ENCODE assay signal across 10 cellular contexts in genomic region chr6:42047220-42047590, GRCh38. TPM values are rescaled to one million over a fixed set of nuclear protein-coding genes. Genes with fewer than 3 reads are reported as not detected.
A peak's percentile ranks its signal among the peaks of the same experiment; 100 is the strongest.
DNase-seq lines count a peak whose midpoint lies in the region; ATAC-seq, FAIRE-seq and TF ChIP-seq lines count a peak whose summit lies in the region.
"Had no signal": no experiment of that assay in that cellular context is flagged by ENCODE, and none has a peak within 500 bp of the region (broad histone marks: within the 10 kb centered on the region; RNA-seq: fewer than 3 reads in every experiment).

No MANE protein-coding gene starts in this region.

- peaks cover 86% of the 10 kb centered on the region for H3K4me1 Mint-ChIP-seq in stimulated activated naive CD8-positive, alpha-beta T cell treated with anti-CD3 and anti-CD28 coated beads, Interleukin-15, Interleukin-2, amounts not matched to agents 100 ng/mL and 50 ng/mL, for 24 hours (ENCODE audit: low read depth)

- H3K27ac ChIP-seq in colonic mucosa: peak overlapping the region; percentile 81
- peak overlapping the region; percentile 98 for H3K27ac ChIP-seq in neutrophil

- H3K9ac ChIP-seq in colonic mucosa (ENCODE audit: low read depth in 2 of 2, low read length in 2 of 2): peak overlapping the region; percentile 36 to 86

- H3K27me3 ChIP-seq in colonic mucosa (no peaks in the 10 kb centered on the region), neutrophil (no peaks in the 10 kb centered on the region)

- no peaks in the 10 kb centered on the region for H3K27me3 Mint-ChIP-seq in stimulated activated naive CD8-positive, alpha-beta T cell treated with anti-CD3 and anti-CD28 coated beads, Interleukin-15, Interleukin-2, amounts not matched to agents 100 ng/mL and 50 ng/mL, for 24 hours

- no peak for ATAC-seq in stimulated activated naive CD8-positive, alpha-beta T cell treated with anti-CD3 and anti-CD28 coated beads, Interleukin-15, Interleukin-2, amounts not matched to agents 100 U/mL and 50 U/mL, for 24 hours
- ATAC-seq in GM19328 (IDR thresholded peaks at IDR 0.05; ENCODE audit: unreplicated experiment): no peak

- H3K36me3 Mint-ChIP-seq in stimulated activated naive CD8-positive, alpha-beta T cell treated with anti-CD3 and anti-CD28 coated beads, Interleukin-15, Interleukin-2, amounts not matched to agents 100 ng/mL and 50 ng/mL, for 24 hours (ENCODE audit: low read depth): peaks cover 5% of the 10 kb centered on the region

- H3K4me1 ChIP-seq in colonic mucosa (peaks cover 27% of the 10 kb centered on the region), neutrophil (ENCODE audit: control insufficient read depth in 1 of 2, insufficient read depth in 1 of 2, low read depth in 1 of 2, low read length in 1 of 2) (peaks cover 75 to 87% of the 10 kb centered on the region in 2 experiments)

- FAIRE-seq in frontal cortex (lab: Jason Lieb, UNC): no peak
- FAIRE-seq: TTC549 had no signal

- DNase-seq in stimulated activated naive CD8-positive, alpha-beta T cell treated with anti-CD3 and anti-CD28 coated beads, Interleukin-15, Interleukin-2, amounts not matched to agents 100 U/mL and 50 U/mL, for 24 hours: no peak
- DNase-seq in colonic mucosa: no peak
- DNase-seq in GDM1 (lab: John Stamatoyannopoulos, UW): no peak
- DNase-seq in frontal cortex (ENCODE audit: low spot score in 2 of 2): no peak
- no peak for DNase-seq in NCI-H2081 (lab: John Stamatoyannopoulos, UW)
- DNase-seq: endodermal cell had no signal

- no peak overlapping the region for H3K27ac Mint-ChIP-seq in stimulated activated naive CD8-positive, alpha-beta T cell treated with anti-CD3 and anti-CD28 coated beads, Interleukin-15, Interleukin-2, amounts not matched to agents 100 ng/mL and 50 ng/mL, for 24 hours
- H3K27ac Mint-ChIP-seq: endodermal cell had no signal

- H3K9me3 Mint-ChIP-seq in stimulated activated naive CD8-positive, alpha-beta T cell treated with anti-CD3 and anti-CD28 coated beads, Interleukin-15, Interleukin-2, amounts not matched to agents 100 ng/mL and 50 ng/mL, for 24 hours: no peaks in the 10 kb centered on the region
- H3K9me3 Mint-ChIP-seq: endodermal cell had no signal

- H3K36me3 ChIP-seq in colonic mucosa: no peaks in the 10 kb centered on the region
- H3K36me3 ChIP-seq in neutrophil: peaks cover 20% of the 10 kb centered on the region

- intact Hi-C loops in colonic mucosa (cut with DNase I): no loop called here

- H3K4me3 ChIP-seq in colonic mucosa: peak overlapping the region; percentile 73
- H3K4me3 ChIP-seq in neutrophil (ENCODE audit: low read depth in 1 of 2, low read length in 1 of 2): peak overlapping the region; percentile 81 to 95

- peak overlapping the region; percentile 89 for H3K4me3 Mint-ChIP-seq in stimulated activated naive CD8-positive, alpha-beta T cell treated with anti-CD3 and anti-CD28 coated beads, Interleukin-15, Interleukin-2, amounts not matched to agents 100 ng/mL and 50 ng/mL, for 24 hours

- TF ChIP-seq CTCF in colonic mucosa (IDR thresholded peaks at IDR 0.05) (no peak), neutrophil (IDR thresholded peaks at IDR 0.05) (no peak)

- H3K9me3 ChIP-seq in colonic mucosa (no peaks in the 10 kb centered on the region), neutrophil (no peaks in the 10 kb centered on the region)

RNA-seq across cellular contexts. Expression of gene TAF8, which starts 3.1 kb away (rescaled TPM):
- total RNA-seq in colonic mucosa: 10 to 100 TPM; 20.5 to 21.2 TPM
- total RNA-seq in frontal cortex: 4.5 TPM
